ENCODE assay signal across 7 cellular contexts in genomic region chr16:24515186-24515585, GRCh38.
"Had no signal": no experiment of that assay in that cellular context is flagged by ENCODE, and none has a peak within 500 bp of the region (broad histone marks: within the 10 kb centered on the region; RNA-seq: fewer than 3 reads in every experiment).

No MANE protein-coding gene starts in this region.

- ATAC-seq: GM23338, HepG2 had no signal

- H3K4me2 ChIP-seq: GM23338, KMS-11 had no signal

- H3K27ac ChIP-seq: HL-60, KMS-11 had no signal

- H3K4me3 ChIP-seq: GM23338 had no signal

- DNase-seq: H9, HCEC 1CT, KBM-7 had no signal

- H3K9ac ChIP-seq: KMS-11 had no signal

- H2AFZ ChIP-seq: GM23338 had no signal
